In the genomic region with DNA sequence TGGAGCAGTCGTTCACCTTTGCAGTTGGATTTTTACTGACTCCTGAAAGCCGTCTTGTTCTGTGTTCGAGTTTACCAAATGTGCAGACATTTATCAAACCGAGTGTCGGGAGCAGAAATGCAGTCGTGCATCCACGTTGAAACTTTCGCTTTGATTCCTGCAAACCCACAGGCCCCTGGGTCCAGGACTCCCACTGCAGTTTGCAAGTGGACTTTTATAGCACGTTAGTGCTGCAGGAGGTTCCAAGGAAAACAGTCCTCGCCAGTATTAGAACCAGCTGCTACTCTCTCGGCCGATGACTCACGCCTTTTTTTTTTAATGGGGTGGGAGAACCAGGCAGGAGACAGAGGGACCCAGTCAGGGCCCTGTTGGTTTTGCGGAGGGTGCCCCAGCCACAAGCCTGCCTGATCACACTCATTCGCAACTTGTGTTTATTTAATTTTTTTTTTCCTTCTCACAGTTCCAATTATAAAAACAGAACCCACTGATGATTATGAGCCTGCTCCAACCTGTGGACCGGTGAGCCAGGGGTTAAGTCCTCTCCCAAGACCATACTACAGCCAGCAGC, we compare ENCODE assay signal across 13 cellular contexts.
DNase-seq lines count a peak whose midpoint lies in the region; TF ChIP-seq lines count a peak whose summit lies in the region.
"Had no signal": no experiment of that assay in that cellular context is flagged by ENCODE, and none has a peak within 500 bp of the region (broad histone marks: within the 10 kb centered on the region; RNA-seq: fewer than 3 reads in every experiment).

No MANE protein-coding gene starts in this region.

- intact Hi-C loops in Calu3 (cut with micrococcal nuclease; ENCODE audit: unreplicated experiment) = no loop called here

- H3K4me1 Mint-ChIP-seq in Calu3 (ENCODE audit: low read depth, unreplicated experiment) = no peaks in the 10 kb centered on the region
- H3K4me1 Mint-ChIP-seq: memory B cell had no signal

- BruUV-seq in Calu3 (replicated peaks; lab: Mats Ljungman, UMichigan) = no TSS peak

- H3K36me3 Mint-ChIP-seq in Calu3 (ENCODE audit: insufficient read depth, unreplicated experiment) = peaks cover 10% of the 10 kb centered on the region

- in situ Hi-C loops in Caki2 (cut with HindIII; ENCODE audit: low pct_unique_long_range_greater_than_20kb, low sequenced_read_pairs) = no loop called here

- CTCF ChIA-PET in Calu3 (lab: Charles Lee) = no interaction called here

- no peak overlapping the region for H3K4me3 Mint-ChIP-seq in Calu3 (ENCODE audit: low read depth, unreplicated experiment)
- H3K4me3 Mint-ChIP-seq: memory B cell had no signal

- peaks cover under 1% of the 10 kb centered on the region for H3K9me3 Mint-ChIP-seq in Calu3 (ENCODE audit: low read depth, unreplicated experiment)
- H3K9me3 Mint-ChIP-seq: memory B cell had no signal

- TF ChIP-seq CTCF in retinal pigment epithelial cell (conservative IDR thresholded peaks at IDR 0.05; ENCODE audit: low read depth, low read length) (no peak), Calu3 (IDR thresholded peaks at IDR 0.05; ENCODE audit: unreplicated experiment) (no peak)

- no peak overlapping the region for H3K27ac Mint-ChIP-seq in Calu3 (ENCODE audit: unreplicated experiment)
- H3K27ac Mint-ChIP-seq: memory B cell had no signal

- no peaks in the 10 kb centered on the region for H3K27me3 Mint-ChIP-seq in Calu3 (ENCODE audit: unreplicated experiment)
- H3K27me3 Mint-ChIP-seq: memory B cell had no signal

- no peak overlapping the region for H3K4me3 ChIP-seq in retinal pigment epithelial cell (ENCODE audit: low read length)
- H3K4me3 ChIP-seq: upper lobe of right lung had no signal

- DNase-seq in Caki2 (ENCODE audit: low read depth) (peak; percentile 52), fibroblast of the conjunctiva (ENCODE audit: low read depth) (peak; percentile 78), retinal pigment epithelial cell (ENCODE audit: low read depth) (peak; percentile 48), OCI-M1 (lab: John Stamatoyannopoulos, UW) (no peak), Calu3 (no peak), SHP77 treated with DMSO at 0.1 percent for 48 hours (lab: John Stamatoyannopoulos, UW) (no peak), NCI-H748 (lab: John Stamatoyannopoulos, UW; ENCODE audit: unreplicated experiment) (no peak)
- DNase-seq: activated T-cell treated with anti-CD3 and anti-CD28 coated beads, Interleukin-2, amount 50 U/mL, for 48 hours; GDM1; stimulated activated CD4-positive, alpha-beta T cell treated with anti-CD3 and anti-CD28 coated beads, Interleukin-4, amount 100 ng/mL, for 1 hour had no signal

TF ChIP-seq in PFSK-1, 5 proteins besides CTCF, POLR2A, EP300 and RAD21:
- TF ChIP-seq SIN3A (IDR thresholded peaks at IDR 0.05; ENCODE audit: borderline replicate concordance, insufficient read depth, low read length) = no peak
- TF ChIP-seq POLR2AphosphoS5 (IDR thresholded peaks at IDR 0.05; ENCODE audit: low read depth, low read length) = 0 out of 2 replicates have a peak, but pooled peaks have one; percentile 27
- no peak for TF ChIP-seq FOXP2 (optimal IDR thresholded peaks at IDR 0.05; ENCODE audit: borderline replicate concordance, extremely low read depth, extremely low read length, insufficient read depth)
- TF ChIP-seq REST (IDR thresholded peaks at IDR 0.05; ENCODE audit: insufficient read depth in 1 of 2, low read depth in 2 of 2, low read length in 2 of 2) = no peak
- TF ChIP-seq TAF1 (IDR thresholded peaks at IDR 0.05; ENCODE audit: borderline replicate concordance, insufficient read depth, low read length) = no peak

Comparison
In these comparisons a context has a peak if more than half of its experiments do, and no peak if none do; other contexts are left out.
1. DNase-seq: peak in Caki2 (single experiment), fibroblast of the conjunctiva (single experiment) and retinal pigment epithelial cell (single experiment); none in OCI-M1 (single experiment), Calu3 (single experiment), SHP77 treated with DMSO at 0.1 percent for 48 hours (single experiment) and NCI-H748 (single experiment).